21 cellular contexts compared by ENCODE assay signal in genomic region chr7:91041901-91042457, GRCh38.
DNase-seq lines count a peak whose midpoint lies in the region; ATAC-seq, FAIRE-seq and TF ChIP-seq lines count a peak whose summit lies in the region.
"Had no signal": no experiment of that assay in that cellular context is flagged by ENCODE, and none has a peak within 500 bp of the region (broad histone marks: within the 10 kb centered on the region; RNA-seq: fewer than 3 reads in every experiment).

No MANE protein-coding gene starts in this region.

- H3K36me3 ChIP-seq in astrocyte (ENCODE audit: insufficient read depth, low read length), result no peaks in the 10 kb centered on the region
- H3K36me3 ChIP-seq: HAP-1 had no signal

- H3K4me1 ChIP-seq in astrocyte (ENCODE audit: insufficient read depth, low read length), result no peaks in the 10 kb centered on the region
- H3K4me1 ChIP-seq: BLaER1 had no signal

- H3K27me3 Mint-ChIP-seq in astrocyte (ENCODE audit: low read depth, unreplicated experiment), result no peaks in the 10 kb centered on the region

- peaks cover 8% of the 10 kb centered on the region for H3K36me3 Mint-ChIP-seq in astrocyte (ENCODE audit: low read depth, unreplicated experiment)
- H3K36me3 Mint-ChIP-seq: CD8-positive, alpha-beta T cell had no signal

- H3K4me1 Mint-ChIP-seq in astrocyte (ENCODE audit: low read depth, unreplicated experiment), result peaks cover 7% of the 10 kb centered on the region

- no peaks in the 10 kb centered on the region for H4K20me1 ChIP-seq in astrocyte (ENCODE audit: insufficient read depth, low read length)
- H4K20me1 ChIP-seq: BLaER1 had no signal

- no peaks in the 10 kb centered on the region for H3K9me3 Mint-ChIP-seq in astrocyte (ENCODE audit: unreplicated experiment)
- H3K9me3 Mint-ChIP-seq: CD8-positive, alpha-beta T cell had no signal

- DNase-seq in HT1080 (ENCODE audit: low read depth) (peak; percentile 38), astrocyte (ENCODE audit: low read depth) (peak; percentile 16), head of caudate nucleus (peak in 34 of 42 donors; percentile 9 to 84 (median 42)), urothelium cell line (ENCODE audit: low spot score) (no peak), DMS53 (lab: John Stamatoyannopoulos, UW) (no peak)
- DNase-seq: Calu3; CD8-positive, alpha-beta T cell; GM23248; MM.1S; NCI-H1092; NCI-H1436 treated with DMSO at 0.1 percent for 48 hours; NCI-H2029; NCI-H2171 treated with DMSO at 0.1 percent for 48 hours; NK-92 treated with Interleukin-12 subunit alpha and Interleukin-12 subunit beta, amount 100 ng/mL, for 24 hours; SHP77 had no signal

- H3K79me2 ChIP-seq in astrocyte (ENCODE audit: insufficient read depth, low read length), result no peaks in the 10 kb centered on the region

- ATAC-seq in GM21717 (IDR thresholded peaks at IDR 0.05; ENCODE audit: unreplicated experiment), result no peak
- ATAC-seq in HG02678 (IDR thresholded peaks at IDR 0.05; ENCODE audit: unreplicated experiment), result no peak
- ATAC-seq: CD8-positive, alpha-beta T cell had no signal

- H3K27ac ChIP-seq in astrocyte (ENCODE audit: low read depth, low read length), result no peak overlapping the region
- H3K27ac ChIP-seq: BLaER1, GM23248 had no signal

- intact Hi-C loops in head of caudate nucleus (cut with DNase I), result no loop called here

- H3K4me2 ChIP-seq in astrocyte (ENCODE audit: low read length), result no peak overlapping the region
- H3K4me2 ChIP-seq: BLaER1 had no signal

- FAIRE-seq in astrocyte (lab: Jason Lieb, UNC) (no peak), urothelium cell line (lab: Jason Lieb, UNC) (peak; percentile 90)
- FAIRE-seq: RCC 7860 had no signal

- no peaks in the 10 kb centered on the region for H3K9me3 ChIP-seq in astrocyte (ENCODE audit: insufficient read depth, low read depth, low read length)
- H3K9me3 ChIP-seq: BLaER1, HAP-1 had no signal

- no peak for TF ChIP-seq CTCF in astrocyte (IDR thresholded peaks at IDR 0.05; ENCODE audit: insufficient read depth, low read depth, low read length)

- no peaks in the 10 kb centered on the region for H3K27me3 ChIP-seq in astrocyte (ENCODE audit: insufficient read depth, low read length)
- H3K27me3 ChIP-seq: BLaER1 had no signal

- no peak overlapping the region for H3K27ac Mint-ChIP-seq in astrocyte (ENCODE audit: unreplicated experiment)
- H3K27ac Mint-ChIP-seq: CD8-positive, alpha-beta T cell had no signal

- no peak overlapping the region for H3K4me3 ChIP-seq in astrocyte (ENCODE audit: insufficient read depth, low read depth, low read length)
- H3K4me3 ChIP-seq: BLaER1, GM23248, HAP-1, SK-N-MC had no signal

- no peak overlapping the region for H3K4me3 Mint-ChIP-seq in astrocyte (ENCODE audit: unreplicated experiment)
- H3K4me3 Mint-ChIP-seq: CD8-positive, alpha-beta T cell had no signal

- H2AFZ ChIP-seq in astrocyte (ENCODE audit: low read depth, low read length), result no peak overlapping the region
- H2AFZ ChIP-seq: GM23248 had no signal

- no peak overlapping the region for H3K9ac ChIP-seq in astrocyte (ENCODE audit: low read length)
- H3K9ac ChIP-seq: BLaER1, GM23248 had no signal

Comparison
In these comparisons a context has a peak if more than half of its experiments do, and no peak if none do; other contexts are left out.
1. DNase-seq: peak in HT1080 (single experiment), astrocyte (single experiment) and head of caudate nucleus (34 of 42); none in urothelium cell line (single experiment) and DMS53 (single experiment).